8 cellular contexts compared by ENCODE assay signal in genomic region chr17:11997147-11997971, GRCh38. TPM values are rescaled to one million over a fixed set of nuclear protein-coding genes. Genes with fewer than 3 reads are reported as not detected.
DNase-seq lines count a peak whose midpoint lies in the region; ATAC-seq and TF ChIP-seq lines count a peak whose summit lies in the region.

ZNF18 (minus strand) TSS chr17:11997475; CDS start chr17:11992829, 4,646 bp downstream.

- ATAC-seq in GM19395 (IDR thresholded peaks at IDR 0.05; ENCODE audit: unreplicated experiment) (peak; percentile 96), HG03558 (IDR thresholded peaks at IDR 0.05; ENCODE audit: extremely low read depth, unreplicated experiment) (peak; percentile 90), lower lobe of right lung (peak; percentile 99)

- TF ChIP-seq CTCF in lower lobe of right lung (IDR thresholded peaks at IDR 0.05), result peak; percentile 33

- DNase-seq in CD1c-positive myeloid dendritic cell (ENCODE audit: extremely low spot score) (peak; percentile 98), NCI-H774 (lab: John Stamatoyannopoulos, UW) (peak; percentile 83), lower lobe of right lung (peak; percentile 99)
- peak; percentile 96 for DNase-seq in activated CD4-positive, alpha-beta T cell treated with anti-CD3 and anti-CD28 coated beads, Interleukin-2, amount 50 U/mL, for 48 hours
- peak; percentile 84 to 94 (median 91) for DNase-seq in stimulated activated CD4-positive, alpha-beta T cell treated with anti-CD3 and anti-CD28 coated beads, TNF-alpha, amount 100 ng/mL, for 1 hour (ENCODE audit: low read depth in 3 of 3, low spot score in 1 of 3)

- H3K4me1 ChIP-seq in duodenal mucosa (ENCODE audit: control insufficient read depth in 1 of 2, insufficient read depth in 2 of 2, low read length in 2 of 2) (peaks cover 0 to 4% of the 10 kb centered on the region in 2 donors), lower lobe of right lung (peaks cover 16% of the 10 kb centered on the region)

- H3K36me3 ChIP-seq in duodenal mucosa (ENCODE audit: control insufficient read depth in 1 of 2, insufficient read depth in 2 of 2, low read length in 2 of 2) (peaks cover 0 to 3% of the 10 kb centered on the region in 2 donors), lower lobe of right lung (peaks cover 3% of the 10 kb centered on the region)

- H3K9me3 ChIP-seq in duodenal mucosa (ENCODE audit: control insufficient read depth in 1 of 2, low read length in 2 of 2) (no peaks in the 10 kb centered on the region), lower lobe of right lung (no peaks in the 10 kb centered on the region)

- H3K27ac ChIP-seq in duodenal mucosa (ENCODE audit: low read depth, low read length) (peak within 1 kb of the TSS; percentile 89), lower lobe of right lung (peak within 1 kb of the TSS; percentile 97)

- peak within 1 kb of the TSS; percentile 76 to 97 for H3K4me3 ChIP-seq in duodenal mucosa (ENCODE audit: low read depth in 1 of 2, low read length in 2 of 2)
- H3K4me3 ChIP-seq in lower lobe of right lung, result peak within 1 kb of the TSS; percentile 77

- H3K27me3 ChIP-seq in duodenal mucosa (ENCODE audit: control insufficient read depth in 1 of 2, insufficient read depth in 2 of 2, low read length in 2 of 2) (no peaks in the 10 kb centered on the region), lower lobe of right lung (ENCODE audit: low read depth) (no peaks in the 10 kb centered on the region)

- intact Hi-C loops in lower lobe of right lung (cut with DNase I), result no loop called here

- H3K9ac ChIP-seq in duodenal mucosa (ENCODE audit: low read depth in 1 of 2, low read length in 2 of 2), result peak within 1 kb of the TSS; percentile 91 to 95

RNA-seq across cellular contexts. Expression of gene ZNF18, which starts in this region (rescaled TPM):
- 7.2 TPM for total RNA-seq in lower lobe of right lung

Comparison
In these comparisons a context has a peak if more than half of its experiments do, and no peak if none do; other contexts are left out.
1. Peak in every context shown above with its lines: DNase-seq, ATAC-seq, H3K4me3 ChIP-seq and H3K27ac ChIP-seq.